8 cellular contexts compared by ENCODE assay signal in genomic region chr11:62508336-62509058, GRCh38. TPM values are rescaled to one million over a fixed set of nuclear protein-coding genes. Genes with fewer than 3 reads are reported as not detected.
DNase-seq lines count a peak whose midpoint lies in the region; ATAC-seq and TF ChIP-seq lines count a peak whose summit lies in the region.

No MANE protein-coding gene starts in this region.

- H3K4me3 ChIP-seq in kidney epithelial cell (ENCODE audit: low read depth, low read length): no peak overlapping the region
- H3K4me3 ChIP-seq in smooth muscle cell: peak overlapping the region; percentile 29

- peak overlapping the region; percentile 58 for H3K9ac ChIP-seq in smooth muscle cell (ENCODE audit: low read depth)

- intact Hi-C loops in activated CD8-positive, alpha-beta T cell treated with anti-CD3 and anti-CD28 coated beads for 36 hours (cut with micrococcal nuclease): no loop called here

- H3F3A ChIP-seq in smooth muscle cell (ENCODE audit: low read depth): peaks cover 32% of the 10 kb centered on the region

- DNase-seq in activated CD8-positive, alpha-beta T cell treated with anti-CD3 and anti-CD28 coated beads for 36 hours: peak; percentile 7
- no peak for DNase-seq in activated CD8-positive, alpha-beta T cell treated with anti-CD3 and anti-CD28 coated beads, Interleukin-2, amount 10 ng/mL, durations not matched to agents 7 days and 5 days
- DNase-seq in NOMO-1 (lab: John Stamatoyannopoulos, UW; ENCODE audit: unreplicated experiment in 2 of 2) (peak; percentile 71 to 73), chondrocyte (ENCODE audit: low spot score) (no peak), kidney epithelial cell (ENCODE audit: low read depth) (peak; percentile 70), smooth muscle cell (lab: John Stamatoyannopoulos, UW; ENCODE audit: unreplicated experiment) (peak; percentile 56)

- H3K4me2 ChIP-seq in smooth muscle cell: peak overlapping the region; percentile 77

- no peaks in the 10 kb centered on the region for H3K4me1 Mint-ChIP-seq in activated CD8-positive, alpha-beta T cell treated with anti-CD3 and anti-CD28 coated beads for 36 hours (ENCODE audit: low read depth)
- H3K4me1 Mint-ChIP-seq in activated CD8-positive, alpha-beta T cell treated with anti-CD3 and anti-CD28 coated beads, Interleukin-2, amount 10 ng/mL, durations not matched to agents 7 days and 5 days (ENCODE audit: low read depth): no peaks in the 10 kb centered on the region
- peaks cover 28% of the 10 kb centered on the region for H3K4me1 Mint-ChIP-seq in chondrocyte (ENCODE audit: low read depth)

- no peaks in the 10 kb centered on the region for H3K9me3 ChIP-seq in smooth muscle cell (replicated peaks; ENCODE audit: low read depth)

- H3K4me3 Mint-ChIP-seq in activated CD8-positive, alpha-beta T cell treated with anti-CD3 and anti-CD28 coated beads for 36 hours: no peak overlapping the region
- no peak overlapping the region for H3K4me3 Mint-ChIP-seq in activated CD8-positive, alpha-beta T cell treated with anti-CD3 and anti-CD28 coated beads, Interleukin-2, amount 10 ng/mL, durations not matched to agents 7 days and 5 days
- H3K4me3 Mint-ChIP-seq in chondrocyte (ENCODE audit: unreplicated experiment): peak overlapping the region; percentile 40

- peaks cover 43% of the 10 kb centered on the region for H3K4me1 ChIP-seq in smooth muscle cell (ENCODE audit: low read depth)

- WGBS in smooth muscle cell (ENCODE audit: low lambda C conversion rate): 4% methylated on average over 19 of the region's 19 CpGs

- peaks cover 7% of the 10 kb centered on the region for H3K27me3 Mint-ChIP-seq in activated CD8-positive, alpha-beta T cell treated with anti-CD3 and anti-CD28 coated beads for 36 hours
- H3K27me3 Mint-ChIP-seq in activated CD8-positive, alpha-beta T cell treated with anti-CD3 and anti-CD28 coated beads, Interleukin-2, amount 10 ng/mL, durations not matched to agents 7 days and 5 days (ENCODE audit: low read depth): peaks cover 17% of the 10 kb centered on the region
- no peaks in the 10 kb centered on the region for H3K27me3 Mint-ChIP-seq in chondrocyte (ENCODE audit: low read depth)

- peak overlapping the region; percentile 41 for H2AFZ ChIP-seq in smooth muscle cell (ENCODE audit: low read depth)

- ATAC-seq in activated CD8-positive, alpha-beta T cell treated with anti-CD3 and anti-CD28 coated beads for 36 hours: no peak
- ATAC-seq in activated CD8-positive, alpha-beta T cell treated with anti-CD3 and anti-CD28 coated beads, Interleukin-2, amount 10 ng/mL, durations not matched to agents 7 days and 5 days: no peak
- no peak for ATAC-seq in HG03097 (IDR thresholded peaks at IDR 0.05; ENCODE audit: low FRiP score, unreplicated experiment)
- no peak for ATAC-seq in GM18519 (IDR thresholded peaks at IDR 0.05; ENCODE audit: low FRiP score, unreplicated experiment)

- POLR2A ChIA-PET in activated CD8-positive, alpha-beta T cell treated with anti-CD3 and anti-CD28 coated beads for 36 hours (lab: Charles Lee): interaction anchor here (0.9 kb wide), 1 partner anchor 52 kb away, joined by 3 read pairs; no protein-coding TSS in a partner anchor
- POLR2A ChIA-PET in activated CD8-positive, alpha-beta T cell treated with anti-CD3 and anti-CD28 coated beads, Interleukin-2, amount 10 ng/mL, durations not matched to agents 7 days and 5 days (lab: Charles Lee): no interaction called here

- no peaks in the 10 kb centered on the region for H3K9me3 Mint-ChIP-seq in activated CD8-positive, alpha-beta T cell treated with anti-CD3 and anti-CD28 coated beads for 36 hours
- H3K9me3 Mint-ChIP-seq in activated CD8-positive, alpha-beta T cell treated with anti-CD3 and anti-CD28 coated beads, Interleukin-2, amount 10 ng/mL, durations not matched to agents 7 days and 5 days (ENCODE audit: insufficient read depth): no peaks in the 10 kb centered on the region
- no peaks in the 10 kb centered on the region for H3K9me3 Mint-ChIP-seq in chondrocyte (ENCODE audit: low read depth)

- no peak overlapping the region for H3K27ac Mint-ChIP-seq in activated CD8-positive, alpha-beta T cell treated with anti-CD3 and anti-CD28 coated beads for 36 hours
- H3K27ac Mint-ChIP-seq in activated CD8-positive, alpha-beta T cell treated with anti-CD3 and anti-CD28 coated beads, Interleukin-2, amount 10 ng/mL, durations not matched to agents 7 days and 5 days: no peak overlapping the region
- peak overlapping the region; percentile 87 for H3K27ac Mint-ChIP-seq in chondrocyte (ENCODE audit: unreplicated experiment)

- peak overlapping the region; percentile 66 for H3K27ac ChIP-seq in smooth muscle cell (ENCODE audit: low read depth)

- CTCF ChIA-PET in activated CD8-positive, alpha-beta T cell treated with anti-CD3 and anti-CD28 coated beads for 36 hours (lab: Charles Lee): interaction anchor here (0.8 to 1.5 kb wide), 4 partner anchors 9 to 71 kb away, joined by 3 to 5 read pairs (median 4); no protein-coding TSS in a partner anchor
- CTCF ChIA-PET in activated CD8-positive, alpha-beta T cell treated with anti-CD3 and anti-CD28 coated beads, Interleukin-2, amount 10 ng/mL, durations not matched to agents 7 days and 5 days (lab: Charles Lee): interaction anchor here (0.8 to 2.0 kb wide), 3 partner anchors 42 to 84 kb away, joined by 3 to 8 read pairs (median 3); no protein-coding TSS in a partner anchor

- peak; percentile 22 for TF ChIP-seq CTCF in activated CD8-positive, alpha-beta T cell treated with anti-CD3 and anti-CD28 coated beads for 36 hours (IDR thresholded peaks at IDR 0.05)
- peak; percentile 79 for TF ChIP-seq CTCF in chondrocyte (IDR thresholded peaks at IDR 0.05)
- TF ChIP-seq CTCF in kidney epithelial cell (IDR thresholded peaks at IDR 0.05; ENCODE audit: insufficient read depth, low read length, poor library complexity, severe bottlenecking): peak; percentile 76
- TF ChIP-seq CTCF in smooth muscle cell (IDR thresholded peaks at IDR 0.05; ENCODE audit: borderline replicate concordance, insufficient read depth, poor library complexity, severe bottlenecking): peak; percentile 43

- no peaks in the 10 kb centered on the region for H3K27me3 ChIP-seq in kidney epithelial cell (ENCODE audit: control insufficient read depth, insufficient read depth, low read length)
- no peaks in the 10 kb centered on the region for H3K27me3 ChIP-seq in smooth muscle cell (ENCODE audit: low read depth)

- no peaks in the 10 kb centered on the region for H3K36me3 ChIP-seq in kidney epithelial cell (ENCODE audit: control insufficient read depth, insufficient read depth, low read length)
- H3K36me3 ChIP-seq in smooth muscle cell (ENCODE audit: low read depth): no peaks in the 10 kb centered on the region

- peaks cover 12% of the 10 kb centered on the region for H4K20me1 ChIP-seq in smooth muscle cell (ENCODE audit: low read depth)

- no peaks in the 10 kb centered on the region for H3K79me2 ChIP-seq in smooth muscle cell (ENCODE audit: low read depth)

- no peaks in the 10 kb centered on the region for H3K36me3 Mint-ChIP-seq in activated CD8-positive, alpha-beta T cell treated with anti-CD3 and anti-CD28 coated beads for 36 hours (ENCODE audit: low read depth)
- no peaks in the 10 kb centered on the region for H3K36me3 Mint-ChIP-seq in activated CD8-positive, alpha-beta T cell treated with anti-CD3 and anti-CD28 coated beads, Interleukin-2, amount 10 ng/mL, durations not matched to agents 7 days and 5 days (ENCODE audit: low read depth)
- no peaks in the 10 kb centered on the region for H3K36me3 Mint-ChIP-seq in chondrocyte (ENCODE audit: low read depth)

RNA-seq across cellular contexts. Expression of gene AHNAK, which starts 38.1 kb away (rescaled TPM):
- total RNA-seq in activated CD8-positive, alpha-beta T cell treated with anti-CD3 and anti-CD28 coated beads for 36 hours: 10 to 100 TPM; 41.1 to 43.0 TPM
- total RNA-seq in activated CD8-positive, alpha-beta T cell treated with anti-CD3 and anti-CD28 coated beads, Interleukin-2, amount 10 ng/mL, durations not matched to agents 7 days and 5 days: 100 to 1,000 TPM; 123 to 129 TPM
- total RNA-seq in chondrocyte (476 to 526 TPM (median 514 TPM) in 3 replicates), kidney epithelial cell (224 and 226 TPM in 2 replicates), smooth muscle cell (229 and 240 TPM in 2 replicates)
- polyA plus RNA-seq in smooth muscle cell: 27.2 and 58.8 TPM in 2 replicates

Comparison
In these comparisons a context has a peak if more than half of its experiments do, and no peak if none do; other contexts are left out.
1. DNase-seq: peak in activated CD8-positive, alpha-beta T cell treated with anti-CD3 and anti-CD28 coated beads for 36 hours (single experiment), NOMO-1 (2 of 2), kidney epithelial cell (single experiment) and smooth muscle cell (single experiment); none in activated CD8-positive, alpha-beta T cell treated with anti-CD3 and anti-CD28 coated beads, Interleukin-2, amount 10 ng/mL, durations not matched to agents 7 days and 5 days (single experiment) and chondrocyte (single experiment).
2. CTCF ChIP-seq: peak in every context shown above with its lines; median percentile 79 in chondrocyte; 76 in kidney epithelial cell; 43 in smooth muscle cell; 22 in activated CD8-positive, alpha-beta T cell treated with anti-CD3 and anti-CD28 coated beads for 36 hours.